17 cellular contexts compared by ENCODE assay signal in the genomic region with DNA sequence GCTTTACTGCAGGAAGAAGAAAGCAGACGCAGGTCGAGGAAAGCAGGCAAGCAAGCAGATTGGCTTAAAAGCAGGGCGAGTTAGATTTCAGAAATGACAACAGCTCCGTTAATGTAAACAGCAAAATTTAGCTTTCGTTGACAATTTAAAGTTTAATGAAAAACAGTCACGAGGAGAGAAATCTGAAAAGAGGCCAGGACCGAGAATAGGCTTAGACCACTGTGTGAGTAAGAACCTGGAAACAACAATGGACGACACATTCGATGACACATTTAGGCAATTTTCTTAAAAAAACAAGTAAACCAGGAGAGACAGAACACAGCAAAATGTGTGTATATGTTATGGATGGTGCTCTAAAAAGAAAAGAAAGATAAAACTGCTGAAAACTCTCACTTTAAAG.
"Had no signal": no experiment of that assay in that cellular context is flagged by ENCODE, and none has a peak within 500 bp of the region (broad histone marks: within the 10 kb centered on the region; RNA-seq: fewer than 3 reads in every experiment).

No MANE protein-coding gene starts in this region.

- H3K4me1 ChIP-seq: gastrocnemius medialis, right atrium auricular region, sigmoid colon had no signal

- DNase-seq: cortex of kidney; effector memory CD4-positive, alpha-beta T cell; gastrocnemius medialis; glutamatergic neuron; immature natural killer cell; left colon; left ventricle myocardium superior; naive thymus-derived CD8-positive, alpha-beta T cell; sigmoid colon; stimulated activated CD4-positive, alpha-beta T cell treated with anti-CD3 and anti-CD28 coated beads, Interleukin-12 subunit alpha, Interleukin-12 subunit beta, amount 100 ng/mL, for 4 hours; stimulated activated naive CD4-positive, alpha-beta T cell; trophoblast cell had no signal

- H3K4me3 ChIP-seq: gastrocnemius medialis, right atrium auricular region, sigmoid colon, skin epidermis had no signal

- ATAC-seq: esophagus mucosa; gastrocnemius medialis; left colon; left ventricle myocardium superior; naive thymus-derived CD8-positive, alpha-beta T cell had no signal

- H3K27ac Mint-ChIP-seq: immature natural killer cell; naive thymus-derived CD8-positive, alpha-beta T cell had no signal

- H3K36me3 ChIP-seq: gastrocnemius medialis, right atrium auricular region, sigmoid colon had no signal

- H3K36me3 Mint-ChIP-seq: immature natural killer cell had no signal

- H3K27ac ChIP-seq: gastrocnemius medialis, right atrium auricular region, sigmoid colon, skin epidermis had no signal

- H3K27me3 ChIP-seq: gastrocnemius medialis, right atrium auricular region, sigmoid colon had no signal

- H3K27me3 Mint-ChIP-seq: central memory CD8-positive, alpha-beta T cell; naive thymus-derived CD8-positive, alpha-beta T cell had no signal

- H3K4me1 Mint-ChIP-seq: central memory CD8-positive, alpha-beta T cell; immature natural killer cell; naive thymus-derived CD8-positive, alpha-beta T cell; neural crest cell had no signal

- H3K4me3 Mint-ChIP-seq: central memory CD8-positive, alpha-beta T cell; immature natural killer cell; naive thymus-derived CD8-positive, alpha-beta T cell; neural crest cell had no signal

- H3K9me3 ChIP-seq: gastrocnemius medialis, sigmoid colon had no signal
